In genomic region chr16:88591577-88592021, GRCh38 we compare ENCODE assay signal across 1 cellular context.
TF ChIP-seq lines count a peak whose summit lies in the region.

No MANE protein-coding gene starts in this region.

TF ChIP-seq in K562, 482 proteins besides CTCF, POLR2A, EP300 and RAD21:
- TF ChIP-seq ZBTB33 (CRISPR knock-in tag; IDR thresholded peaks at IDR 0.05) (peak; percentile 80), MEF2A (IDR thresholded peaks at IDR 0.05; ENCODE audit: control insufficient read depth, low read depth, low read length) (no peak)
